ENCODE assay signal across 1 cellular context in genomic region chr1:207282496-207283380, GRCh38.
TF ChIP-seq lines count a peak whose summit lies in the region.

No MANE protein-coding gene starts in this region.

TF ChIP-seq in IMR-90, 13 proteins besides CTCF, POLR2A, EP300 and RAD21 (continued from another document):
- TF ChIP-seq ELK1 (IDR thresholded peaks at IDR 0.05; ENCODE audit: borderline replicate concordance, low read depth, low read length) (no peak), NFE2L2 (IDR thresholded peaks at IDR 0.05; ENCODE audit: low read depth, low read length) (no peak), MXI1 (IDR thresholded peaks at IDR 0.05; ENCODE audit: borderline replicate concordance, low read depth, low read length) (no peak), RFX5 (IDR thresholded peaks at IDR 0.05; ENCODE audit: low read depth, low read length) (no peak), RCOR1 (IDR thresholded peaks at IDR 0.05; ENCODE audit: insufficient replicate concordance, low read length) (no peak), BHLHE40 (IDR thresholded peaks at IDR 0.05; ENCODE audit: low read depth, low read length) (no peak), USF2 (IDR thresholded peaks at IDR 0.05; ENCODE audit: low read depth, low read length) (no peak)
